ENCODE assay signal across 9 cellular contexts in genomic region chr12:124654666-124655316, GRCh38.
DNase-seq lines count a peak whose midpoint lies in the region; ATAC-seq, FAIRE-seq and TF ChIP-seq lines count a peak whose summit lies in the region.
"Had no signal": no experiment of that assay in that cellular context is flagged by ENCODE, and none has a peak within 500 bp of the region (broad histone marks: within the 10 kb centered on the region; RNA-seq: fewer than 3 reads in every experiment).

No MANE protein-coding gene starts in this region.

- H3K79me2 ChIP-seq in K562 (ENCODE audit: control insufficient read depth, insufficient read depth, low read length), result no peaks in the 10 kb centered on the region

- TF ChIP-seq RAD21 in K562 (CRISPR knock-in tag; conservative IDR thresholded peaks at IDR 0.05 in 1 of 2, IDR thresholded peaks at IDR 0.05 in 1 of 2), result no peak

- H3K27ac ChIP-seq in K562 (ENCODE audit: extremely low read depth, low read depth, low read length) (no peak overlapping the region), kidney (ENCODE audit: low read depth in 2 of 2, low read length in 2 of 2) (peak overlapping the region; percentile 43 to 81), spleen (peak overlapping the region; percentile 15 to 77 (median 54))

- POLR2A ChIA-PET in K562 (lab: Yijun Ruan, JAX), result interaction anchor here (0.8 kb wide), 1 partner anchor 13 kb away, joined by 4 read pairs; no protein-coding TSS in a partner anchor

- in situ Hi-C loops in K562 (cut with MboI), result no loop called here

- TF ChIP-seq POLR2A in K562 (conservative IDR thresholded peaks at IDR 0.05), result no peak
- TF ChIP-seq POLR2A in spleen (IDR thresholded peaks at IDR 0.05), result no peak

- peak overlapping the region; percentile 71 for H3K4me3 Mint-ChIP-seq in HFFc6

- H3K27ac Mint-ChIP-seq in HFFc6, result peak overlapping the region; percentile 77

- TF ChIP-seq CTCF in HFFc6 (IDR thresholded peaks at IDR 0.05) (no peak), K562 (IDR thresholded peaks at IDR 0.05 in 2 of 3, conservative IDR thresholded peaks at IDR 0.05 in 1 of 3; ENCODE audit: insufficient read depth in 2 of 3, low read depth in 1 of 3, low read length in 3 of 3) (no peak), kidney (IDR thresholded peaks at IDR 0.05; ENCODE audit: borderline replicate concordance, extremely low read depth, insufficient read depth) (no peak), spleen (IDR thresholded peaks at IDR 0.05 in 8 of 11, conservative IDR thresholded peaks at IDR 0.05 in 3 of 11) (no peak)

- no TSS peak for BruUV-seq in K562 (replicated peaks; lab: Mats Ljungman, UMichigan)

- no peaks in the 10 kb centered on the region for H3K9me3 Mint-ChIP-seq in HFFc6

- intact Hi-C loops in K562 (cut with micrococcal nuclease), result no loop called here
- intact Hi-C loops in kidney (cut with DNase I), result no loop called here
- intact Hi-C loops in spleen (cut with DNase I; ENCODE audit: low total_unique reads), result no loop called here

- H3K27me3 ChIP-seq in K562 (ENCODE audit: control insufficient read depth in 2 of 2, insufficient read depth in 2 of 2, low read length in 2 of 2) (peaks cover 4 to 11% of the 10 kb centered on the region in 2 experiments; a peak in 3 of 5 replicates), spleen (replicated peaks in 1 of 7) (peaks cover 0 to 7% (median 0%) of the 10 kb centered on the region in 7 donors)

- WGBS in K562 (ENCODE audit: insufficient coverage, low coverage, missing lambda C conversion rate), result 36% methylated on average over 20 of the region's 21 CpGs
- WGBS in spleen, 5 donors, result 57 to 78% (median 63%) methylated on average over 21 of the region's 21 CpGs

- peaks cover 8 to 26% of the 10 kb centered on the region in 2 experiments; a peak in 4 of 5 replicates for H3K4me1 ChIP-seq in K562 (replicated peaks in 1 of 2; ENCODE audit: control insufficient read depth in 2 of 2, insufficient read depth in 2 of 2, low read length in 2 of 2)
- peaks cover 0 to 14% of the 10 kb centered on the region in 2 donors for H3K4me1 ChIP-seq in kidney (ENCODE audit: control insufficient read depth in 1 of 2, insufficient read depth in 1 of 2, low read depth in 1 of 2, low read length in 2 of 2)
- peaks cover 9 to 59% (median 36%) of the 10 kb centered on the region in 6 donors for H3K4me1 ChIP-seq in spleen

- TF ChIP-seq EP300 in K562 (IDR thresholded peaks at IDR 0.05; ENCODE audit: low read length), result no peak

- H3K9ac ChIP-seq in K562 (ENCODE audit: insufficient read depth in 1 of 2, low read depth in 2 of 2, low read length in 2 of 2) (peak overlapping the region in 1 of 2 experiments; percentile 78; a peak in 2 of 4 replicates), kidney (ENCODE audit: low read length in 2 of 2) (peak overlapping the region in 1 of 2 donors; percentile 24)

- peaks cover 40% of the 10 kb centered on the region for H3K4me1 Mint-ChIP-seq in HFFc6 (ENCODE audit: low read depth)

- H3K9me3 ChIP-seq in K562 (replicated peaks; ENCODE audit: control insufficient read depth, insufficient read depth, low read depth, low read length) (no peaks in the 10 kb centered on the region), kidney (ENCODE audit: control insufficient read depth in 1 of 2, low read length in 2 of 2) (peaks cover 0 to 3% of the 10 kb centered on the region in 2 donors), spleen (peaks cover 0 to 3% (median 0%) of the 10 kb centered on the region in 8 donors)

- ATAC-seq in K562, result peak; percentile 53; the same call in 2 of the 3 replicates
- no peak for ATAC-seq in GM21515 (IDR thresholded peaks at IDR 0.05; ENCODE audit: unreplicated experiment)
- ATAC-seq in HG02610 (IDR thresholded peaks at IDR 0.05; ENCODE audit: unreplicated experiment), result no peak

- CTCF ChIA-PET in K562 (lab: Yijun Ruan, JAX; ENCODE audit: low intra/inter-chr PET ratio), result no interaction called here

- no peaks in the 10 kb centered on the region; the same call in 1 of the 2 replicates for H4K20me1 ChIP-seq in K562 (replicated peaks; ENCODE audit: control insufficient read depth, insufficient read depth, low read length)

- no peak overlapping the region for H3K4me2 ChIP-seq in K562 (ENCODE audit: insufficient read depth, low read length)

- H3K4me3 ChIP-seq in K562, result no peak overlapping the region
- H3K4me3 ChIP-seq in kidney (ENCODE audit: low read length in 2 of 2), result peak overlapping the region in 1 of 2 donors; percentile 6
- H3K4me3 ChIP-seq in spleen, result no peak overlapping the region

- H3K36me3 Mint-ChIP-seq in HFFc6 (ENCODE audit: low read depth), result no peaks in the 10 kb centered on the region

- no peaks in the 10 kb centered on the region for H3K36me3 ChIP-seq in K562 (ENCODE audit: control insufficient read depth, insufficient read depth, low read length)
- H3K36me3 ChIP-seq in kidney (ENCODE audit: control insufficient read depth in 1 of 2, insufficient read depth in 2 of 2, low read length in 2 of 2), result no peaks in the 10 kb centered on the region
- H3K36me3 ChIP-seq in spleen, result no peaks in the 10 kb centered on the region

- H3K9me1 ChIP-seq in K562 (ENCODE audit: control insufficient read depth, insufficient read depth, low read length), result no peaks in the 10 kb centered on the region

- no peak for DNase-seq in HFFc6
- DNase-seq in K562 (ENCODE audit: extremely low read depth in 1 of 4, low spot score in 3 of 4), result no peak
- peak; percentile 89 for DNase-seq in kidney
- no peak for DNase-seq in spleen
- no peak for DNase-seq in activated CD4-positive, CD25-positive, alpha-beta regulatory T cell treated with anti-CD3 and anti-CD28 coated beads, Interleukin-2, amount 50 U/mL, for 72 hours
- DNase-seq in NCI-H1048 (lab: John Stamatoyannopoulos, UW), result no peak
- DNase-seq: stimulated activated CD4-positive, alpha-beta T cell treated with anti-CD3 and anti-CD28 coated beads, Interleukin-4, amount 100 ng/mL, for 1 hour had no signal

- peaks cover 2% of the 10 kb centered on the region; the same call in 1 of the 2 replicates for H3K27me3 Mint-ChIP-seq in HFFc6 (ENCODE audit: insufficient read depth)

- peak overlapping the region; percentile 68; the same call in 1 of the 2 replicates for H2AFZ ChIP-seq in K562 (ENCODE audit: low read depth, low read length)

- FAIRE-seq in K562 (lab: Jason Lieb, UNC) (peak; percentile 79), kidney (lab: Jason Lieb, UNC) (no peak)

TF ChIP-seq in K562, 482 proteins besides CTCF, POLR2A, EP300 and RAD21:
- no peak for TF ChIP-seq HOXB6 (CRISPR knock-in tag; IDR thresholded peaks at IDR 0.05; ENCODE audit: borderline replicate concordance)
- peak; percentile 43 for TF ChIP-seq NFIC (IDR thresholded peaks at IDR 0.05)
